In the genomic region with DNA sequence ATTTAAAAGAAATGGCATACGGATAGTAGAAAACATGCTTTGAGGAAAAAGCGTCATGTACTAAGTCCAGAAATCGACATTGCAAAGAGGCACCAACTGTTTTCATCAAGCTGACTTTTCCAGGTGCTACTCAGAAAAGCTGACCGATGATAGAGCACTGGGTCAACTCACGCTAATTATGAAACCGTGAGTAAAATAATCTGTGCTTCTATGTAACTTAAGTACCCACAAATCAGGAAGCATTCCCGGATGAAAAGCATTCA, we compare ENCODE assay signal across 1 cellular context.
TF ChIP-seq lines count a peak whose summit lies in the region.

No MANE protein-coding gene starts in this region.

TF ChIP-seq in GM12878, 131 proteins besides CTCF, POLR2A, EP300 and RAD21:
- TF ChIP-seq ATF2 (IDR thresholded peaks at IDR 0.05; ENCODE audit: low read length) (0 out of 2 replicates have a peak, but pooled peaks have one; percentile 43), CHD4 (IDR thresholded peaks at IDR 0.05) (no peak), TBL1XR1 (IDR thresholded peaks at IDR 0.05; ENCODE audit: low read depth, low read length) (0 out of 2 replicates have a peak, but pooled peaks have one; percentile 35), SMAD1 (IDR thresholded peaks at IDR 0.05; ENCODE audit: low read depth, partially characterized antibody) (peak; percentile 37)
